In genomic region chr20:1813674-1814635, GRCh38 we compare ENCODE assay signal across 13 cellular contexts.
DNase-seq lines count a peak whose midpoint lies in the region; ATAC-seq, FAIRE-seq and TF ChIP-seq lines count a peak whose summit lies in the region.
"Had no signal": no experiment of that assay in that cellular context is flagged by ENCODE, and none has a peak within 500 bp of the region (broad histone marks: within the 10 kb centered on the region; RNA-seq: fewer than 3 reads in every experiment).

No MANE protein-coding gene starts in this region.

- no peak for FAIRE-seq in urothelium cell line (lab: Jason Lieb, UNC)

- 83 to 92% methylated on average over 10 to 12 of the region's 13 CpGs for WGBS in gastroesophageal sphincter (ENCODE audit: low coverage in 1 of 2), 2 donors

- H3K36me3 Mint-ChIP-seq in activated B cell treated with CpG ODN at 0.5 μM for 24 hours (ENCODE audit: low read depth) = no peaks in the 10 kb centered on the region
- H3K36me3 Mint-ChIP-seq in activated T-helper 1 cell treated with anti-CD3 and anti-CD28 coated beads, Interleukin-12 subunit alpha, Interleukin-12 subunit beta, Interleukin-2, Interleukin-4 antibody, amounts not matched to agents 30 ng/mL and 10 ng/mL and 1 ng/mL, durations not matched to agents 14 hours and 24 hours and 36 hours (ENCODE audit: low read depth) = no peaks in the 10 kb centered on the region
- H3K36me3 Mint-ChIP-seq: CD4-positive, alpha-beta memory T cell had no signal

- TF ChIP-seq POLR2A in gastroesophageal sphincter (IDR thresholded peaks at IDR 0.05) = no peak

- POLR2A ChIA-PET in activated B cell treated with CpG ODN at 0.5 μM for 24 hours (lab: Charles Lee) = interaction anchor here (2.9 kb wide), 1 partner anchor 11 kb away, joined by 11 read pairs; no protein-coding TSS in a partner anchor

- no peaks in the 10 kb centered on the region for H3K27me3 Mint-ChIP-seq in activated B cell treated with CpG ODN at 0.5 μM for 24 hours
- peaks cover 35% of the 10 kb centered on the region for H3K27me3 Mint-ChIP-seq in activated T-helper 1 cell treated with anti-CD3 and anti-CD28 coated beads, Interleukin-12 subunit alpha, Interleukin-12 subunit beta, Interleukin-2, Interleukin-4 antibody, amounts not matched to agents 30 ng/mL and 10 ng/mL and 1 ng/mL, durations not matched to agents 14 hours and 24 hours and 36 hours (ENCODE audit: insufficient read depth)

- H3K9me3 ChIP-seq in gastroesophageal sphincter = no peaks in the 10 kb centered on the region
- no peaks in the 10 kb centered on the region for H3K9me3 ChIP-seq in skeletal muscle satellite cell (replicated peaks; ENCODE audit: low read length)
- H3K9me3 ChIP-seq: tibial nerve had no signal

- no peaks in the 10 kb centered on the region for H3K36me3 ChIP-seq in gastroesophageal sphincter
- H3K36me3 ChIP-seq in skeletal muscle satellite cell (ENCODE audit: insufficient read depth, low read length) = no peaks in the 10 kb centered on the region
- H3K36me3 ChIP-seq: cardiac muscle cell, tibial nerve had no signal

- no peaks in the 10 kb centered on the region for H3K9me3 Mint-ChIP-seq in activated B cell treated with CpG ODN at 0.5 μM for 24 hours
- H3K9me3 Mint-ChIP-seq in activated T-helper 1 cell treated with anti-CD3 and anti-CD28 coated beads, Interleukin-12 subunit alpha, Interleukin-12 subunit beta, Interleukin-2, Interleukin-4 antibody, amounts not matched to agents 30 ng/mL and 10 ng/mL and 1 ng/mL, durations not matched to agents 14 hours and 24 hours and 36 hours = no peaks in the 10 kb centered on the region
- H3K9me3 Mint-ChIP-seq: CD4-positive, alpha-beta memory T cell had no signal

- CTCF ChIA-PET in activated B cell treated with CpG ODN at 0.5 μM for 24 hours (lab: Charles Lee) = interaction anchor here (0.7 kb wide), 1 partner anchor 12 kb away, joined by 3 read pairs; no protein-coding TSS in a partner anchor

- intact Hi-C loops in activated B cell treated with CpG ODN at 0.5 μM for 24 hours (cut with micrococcal nuclease) = no loop called here
- intact Hi-C loops in activated T-helper 1 cell treated with anti-CD3 and anti-CD28 coated beads, Interleukin-12 subunit alpha, Interleukin-12 subunit beta, Interleukin-2, Interleukin-4 antibody, amounts not matched to agents 30 ng/mL and 10 ng/mL and 1 ng/mL, durations not matched to agents 14 hours and 24 hours and 36 hours (cut with micrococcal nuclease) = no loop called here

- H3K4me2 ChIP-seq in skeletal muscle satellite cell (ENCODE audit: low read length) = no peak overlapping the region

- H3K27me3 ChIP-seq in gastroesophageal sphincter = no peaks in the 10 kb centered on the region
- H3K27me3 ChIP-seq in skeletal muscle satellite cell (ENCODE audit: control insufficient read depth, insufficient read depth, low read length) = no peaks in the 10 kb centered on the region
- H3K27me3 ChIP-seq: cardiac muscle cell, tibial nerve had no signal

- H3K9ac ChIP-seq in skeletal muscle satellite cell (ENCODE audit: low read depth, low read length) = peak overlapping the region; percentile 51

- H3K27ac Mint-ChIP-seq in activated B cell treated with CpG ODN at 0.5 μM for 24 hours = peak overlapping the region; percentile 10
- no peak overlapping the region for H3K27ac Mint-ChIP-seq in activated T-helper 1 cell treated with anti-CD3 and anti-CD28 coated beads, Interleukin-12 subunit alpha, Interleukin-12 subunit beta, Interleukin-2, Interleukin-4 antibody, amounts not matched to agents 30 ng/mL and 10 ng/mL and 1 ng/mL, durations not matched to agents 14 hours and 24 hours and 36 hours
- H3K27ac Mint-ChIP-seq: CD4-positive, alpha-beta memory T cell had no signal

- H3K4me1 ChIP-seq in gastroesophageal sphincter (peaks cover 0 to 73% (median 49%) of the 10 kb centered on the region in 3 donors), skeletal muscle satellite cell (ENCODE audit: control insufficient read depth, insufficient read depth, low read length) (peaks cover 92% of the 10 kb centered on the region)

- DNase-seq in DMS 273 treated with DMSO at 0.1 percent for 48 hours (lab: John Stamatoyannopoulos, UW) = peak; percentile 24
- DNase-seq in activated B cell treated with CpG ODN at 0.5 μM for 24 hours = no peak
- no peak for DNase-seq in urothelium cell line (ENCODE audit: low spot score)
- no peak for DNase-seq in activated T-helper 1 cell treated with anti-CD3 and anti-CD28 coated beads, Interleukin-12 subunit alpha, Interleukin-12 subunit beta, Interleukin-2, Interleukin-4 antibody, amounts not matched to agents 30 ng/mL and 10 ng/mL and 1 ng/mL, durations not matched to agents 14 hours and 24 hours and 36 hours (ENCODE audit: low spot score)
- DNase-seq: activated naive CD4-positive, alpha-beta T cell treated with Interleukin-2 at 50 U/mL for 16 hours; CD4-positive, alpha-beta memory T cell; mesendoderm; stimulated activated CD4-positive, alpha-beta T cell treated with anti-CD3 and anti-CD28 coated beads, Interleukin-12 subunit alpha, Interleukin-12 subunit beta, amount 100 ng/mL, for 4 hours had no signal

- H3K4me1 Mint-ChIP-seq in activated B cell treated with CpG ODN at 0.5 μM for 24 hours = peaks cover 45% of the 10 kb centered on the region
- H3K4me1 Mint-ChIP-seq in activated T-helper 1 cell treated with anti-CD3 and anti-CD28 coated beads, Interleukin-12 subunit alpha, Interleukin-12 subunit beta, Interleukin-2, Interleukin-4 antibody, amounts not matched to agents 30 ng/mL and 10 ng/mL and 1 ng/mL, durations not matched to agents 14 hours and 24 hours and 36 hours (ENCODE audit: low read depth) = no peaks in the 10 kb centered on the region

- TF ChIP-seq CTCF in activated B cell treated with CpG ODN at 0.5 μM for 24 hours (IDR thresholded peaks at IDR 0.05) = no peak
- TF ChIP-seq CTCF in gastroesophageal sphincter (IDR thresholded peaks at IDR 0.05) = no peak

- peak overlapping the region in 3 of 4 donors; percentile 58 to 75 (median 71) for H3K27ac ChIP-seq in gastroesophageal sphincter
- H3K27ac ChIP-seq: cardiac muscle cell had no signal

- ATAC-seq in activated B cell treated with CpG ODN at 0.5 μM for 24 hours (ENCODE audit: low read depth) = no peak
- no peak for ATAC-seq in gastroesophageal sphincter
- no peak for ATAC-seq in GM21360 (IDR thresholded peaks at IDR 0.05; ENCODE audit: unreplicated experiment)

- H3K4me3 ChIP-seq in gastroesophageal sphincter = no peak overlapping the region
- no peak overlapping the region for H3K4me3 ChIP-seq in skeletal muscle satellite cell (ENCODE audit: low read length)
- H3K4me3 ChIP-seq: cardiac muscle cell, tibial nerve had no signal

- no peak overlapping the region for H3K4me3 Mint-ChIP-seq in activated B cell treated with CpG ODN at 0.5 μM for 24 hours
- H3K4me3 Mint-ChIP-seq in activated T-helper 1 cell treated with anti-CD3 and anti-CD28 coated beads, Interleukin-12 subunit alpha, Interleukin-12 subunit beta, Interleukin-2, Interleukin-4 antibody, amounts not matched to agents 30 ng/mL and 10 ng/mL and 1 ng/mL, durations not matched to agents 14 hours and 24 hours and 36 hours = no peak overlapping the region
- H3K4me3 Mint-ChIP-seq: CD4-positive, alpha-beta memory T cell had no signal

- no peak for TF ChIP-seq EP300 in gastroesophageal sphincter (IDR thresholded peaks at IDR 0.05)
